29 cellular contexts compared by ENCODE assay signal in the genomic region with DNA sequence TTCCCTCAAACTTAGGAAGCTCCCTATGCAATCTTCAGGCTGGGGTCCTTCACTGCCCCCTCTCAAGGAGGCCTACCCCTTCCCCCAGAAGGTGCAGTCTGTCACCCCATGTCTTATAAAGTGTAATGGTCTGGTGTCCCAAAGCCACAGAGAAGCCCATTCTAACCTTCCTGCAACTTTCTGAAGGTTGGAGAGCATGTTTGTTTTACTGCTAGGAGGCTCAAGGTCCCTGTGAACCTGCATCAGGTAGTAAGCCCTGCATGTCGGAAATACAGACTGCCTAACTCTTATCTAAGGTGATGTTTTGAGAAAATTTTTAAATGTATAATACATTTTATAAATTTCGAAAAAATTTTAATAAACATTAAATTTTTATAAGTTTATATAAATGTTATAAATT. TPM values are rescaled to one million over a fixed set of nuclear protein-coding genes. Genes with fewer than 3 reads are reported as not detected.
"Had no signal": no experiment of that assay in that cellular context is flagged by ENCODE, and none has a peak within 500 bp of the region (broad histone marks: within the 10 kb centered on the region; RNA-seq: fewer than 3 reads in every experiment).

No MANE protein-coding gene starts in this region.

- H3K9me3 ChIP-seq: ovary, prostate gland, uterus had no signal

- H3K36me3 ChIP-seq: ovary, prostate gland, uterus had no signal

- H3K79me2 ChIP-seq: hepatocyte had no signal

- H2AFZ ChIP-seq: hepatocyte had no signal

- H3K4me2 ChIP-seq: hepatocyte had no signal

- H3K27me3 ChIP-seq: heart right ventricle, hepatocyte, ovary, sigmoid colon, spleen, tibial nerve, uterus had no signal

- H3K4me3 ChIP-seq: heart right ventricle, hepatocyte, lung, ovary, prostate gland, sigmoid colon, spleen, tibial nerve, uterus had no signal

- ATAC-seq: left cardiac atrium; left lobe of liver; natural killer cell; right cardiac atrium; stimulated activated memory B cell treated with anti-CD40 and anti-IgM and Interleukin-4, amounts not matched to agents 10 μg/mL and 1 μg/mL and 100 μg/mL, for 72 hours; stimulated activated naive CD8-positive, alpha-beta T cell treated with anti-CD3 and anti-CD28 coated beads, Interleukin-15, amount 100 ng/mL, for 72 hours had no signal

- DNase-seq: heart right ventricle; kidney glomerular epithelial cell; left cardiac atrium; mesendoderm; naive B cell; natural killer cell; nephron progenitor cell; retina; right cardiac atrium; sigmoid colon; small intestine; spleen; stimulated activated CD4-positive, alpha-beta T cell treated with anti-CD3 and anti-CD28 coated beads, Interleukin-4, amount 100 ng/mL, for 24 hours; stimulated activated naive CD4-positive, alpha-beta T cell treated with Interleukin-2 at 50 U/mL for 16 hours; stimulated activated naive CD8-positive, alpha-beta T cell treated with anti-CD3 and anti-CD28 coated beads, Interleukin-15, amount 100 ng/mL, for 72 hours; substantia nigra; uterus had no signal

- H3K27ac ChIP-seq: hepatocyte, ovary, prostate gland, sigmoid colon, spleen, tibial nerve, uterus had no signal

- H3K4me1 ChIP-seq: prostate gland, sigmoid colon, tibial nerve, uterus had no signal

- FAIRE-seq: keratinocyte, small intestine had no signal

RNA-seq across cellular contexts. Expression of a gene that starts 18.3 kb away (rescaled TPM):
- total RNA-seq: left cardiac atrium, liver, mononuclear cell, natural killer cell, omental fat pad, ovary, right cardiac atrium, sigmoid colon, temporal lobe, tibial nerve had no signal
